Comparison of ENCODE assay signal across 32 cellular contexts in genomic region chr1:198184516-198184915, GRCh38.
"Had no signal": no experiment of that assay in that cellular context is flagged by ENCODE, and none has a peak within 500 bp of the region (broad histone marks: within the 10 kb centered on the region; RNA-seq: fewer than 3 reads in every experiment).

No MANE protein-coding gene starts in this region.

- H3K9me3 ChIP-seq: adrenal gland, body of pancreas, colonic mucosa had no signal

- H3K27me3 Mint-ChIP-seq: activated CD4-positive, alpha-beta memory T cell treated with anti-CD3 and anti-CD28 coated beads for 36 hours; activated CD4-positive, alpha-beta T cell treated with anti-CD3 and anti-CD28 coated beads for 36 hours; activated CD4-positive, alpha-beta T cell treated with anti-CD3 and anti-CD28 coated beads, Interleukin-2, amount 10 ng/mL, durations not matched to agents 24 days and 14 days; activated CD8-positive, alpha-beta memory T cell treated with anti-CD3 and anti-CD28 coated beads, Interleukin-2, amount 10 ng/mL, durations not matched to agents 7 days and 5 days; activated naive CD4-positive, alpha-beta T cell treated with anti-CD3 and anti-CD28 coated beads, Interleukin-2, amount 50 U/mL, for 24 hours; activated naive CD8-positive, alpha-beta T cell treated with anti-CD3 and anti-CD28 coated beads for 36 hours; activated naive CD8-positive, alpha-beta T cell treated with anti-CD3 and anti-CD28 coated beads, Interleukin-2, amount 50 U/mL, for 24 hours; T-cell had no signal

- H3K27ac Mint-ChIP-seq: activated CD4-positive, alpha-beta memory T cell treated with anti-CD3 and anti-CD28 coated beads for 36 hours; activated CD4-positive, alpha-beta T cell treated with anti-CD3 and anti-CD28 coated beads for 36 hours; activated CD4-positive, alpha-beta T cell treated with anti-CD3 and anti-CD28 coated beads, Interleukin-2, amount 10 ng/mL, durations not matched to agents 24 days and 14 days; activated CD8-positive, alpha-beta memory T cell treated with anti-CD3 and anti-CD28 coated beads, Interleukin-2, amount 10 ng/mL, durations not matched to agents 7 days and 5 days; activated CD8-positive, alpha-beta T cell treated with anti-CD3 and anti-CD28 coated beads, Interleukin-2, amount 10 ng/mL, durations not matched to agents 7 days and 5 days; activated naive CD4-positive, alpha-beta T cell treated with anti-CD3 and anti-CD28 coated beads for 36 hours; activated naive CD8-positive, alpha-beta T cell treated with anti-CD3 and anti-CD28 coated beads, Interleukin-2, amount 50 U/mL, for 24 hours; activated T-helper 2 cell treated with anti-CD3 and anti-CD28 coated beads, Interferon-gamma antibody, Interleukin-2, Interleukin-4, amounts not matched to agents 10 μg/mL and 5 μg/mL and 100 μg/mL, durations not matched to agents 14 hours and 24 hours and 36 hours; endodermal cell; T-helper 1 cell treated with Interleukin-12 subunit alpha and Interleukin-12 subunit beta and Interleukin-4 antibody, amounts not matched to agents 30 μg/mL and 1 μg/mL, for 36 hours; T-helper 2 cell treated with Interferon-gamma antibody and Interleukin-4, amounts not matched to agents 5 μg/mL and 100 μg/mL, for 36 hours had no signal

- H3K36me3 Mint-ChIP-seq: activated CD4-positive, alpha-beta memory T cell treated with anti-CD3 and anti-CD28 coated beads for 36 hours; activated naive CD4-positive, alpha-beta T cell treated with anti-CD3 and anti-CD28 coated beads, Interleukin-2, amount 50 U/mL, for 24 hours; T-cell had no signal

- ATAC-seq: activated CD4-positive, alpha-beta T cell treated with anti-CD3 and anti-CD28 coated beads for 36 hours; activated CD8-positive, alpha-beta memory T cell treated with anti-CD3 and anti-CD28 coated beads, Interleukin-2, amount 10 ng/mL, durations not matched to agents 7 days and 5 days; activated CD8-positive, alpha-beta T cell treated with anti-CD3 and anti-CD28 coated beads, Interleukin-2, amount 10 ng/mL, durations not matched to agents 7 days and 5 days; activated naive CD8-positive, alpha-beta T cell treated with anti-CD3 and anti-CD28 coated beads, Interleukin-2, amount 50 U/mL, for 24 hours; activated T-cell treated with anti-CD3 and anti-CD28 coated beads, Interleukin-2, amount 50 U/mL, for 4 hours; body of pancreas; esophagus mucosa; T-cell had no signal

- DNase-seq: activated CD4-positive, alpha-beta memory T cell treated with anti-CD3 and anti-CD28 coated beads for 36 hours; activated CD4-positive, alpha-beta T cell treated with anti-CD3 and anti-CD28 coated beads for 36 hours; activated CD4-positive, alpha-beta T cell treated with anti-CD3 and anti-CD28 coated beads, Interleukin-2, amount 10 ng/mL, durations not matched to agents 24 days and 14 days; activated CD4-positive, CD25-positive, alpha-beta regulatory T cell; activated CD4-positive, CD25-positive, alpha-beta regulatory T cell treated with anti-CD3 and anti-CD28 coated beads, Interleukin-2, amount 50 U/mL, for 72 hours; activated CD8-positive, alpha-beta memory T cell treated with anti-CD3 and anti-CD28 coated beads, Interleukin-2, amount 10 ng/mL, durations not matched to agents 7 days and 5 days; activated CD8-positive, alpha-beta memory T cell treated with anti-CD3 and anti-CD28 coated beads, Interleukin-2, amount 50 U/mL, for 4 hours; activated CD8-positive, alpha-beta T cell treated with anti-CD3 and anti-CD28 coated beads, Interleukin-2, amount 10 ng/mL, durations not matched to agents 7 days and 5 days; activated effector memory CD4-positive, alpha-beta T cell treated with anti-CD3 and anti-CD28 coated beads, Interleukin-2, amount 50 U/mL, for 16 hours; activated naive CD4-positive, alpha-beta T cell treated with anti-CD3 and anti-CD28 coated beads for 36 hours; activated naive CD8-positive, alpha-beta T cell treated with anti-CD3 and anti-CD28 coated beads for 36 hours; activated naive CD8-positive, alpha-beta T cell treated with anti-CD3 and anti-CD28 coated beads, Interleukin-2, amount 50 U/mL, for 24 hours; activated T-cell treated with anti-CD3 and anti-CD28 coated beads, Interleukin-2, amount 50 U/mL, for 4 hours; adrenal gland; amygdala; aorta; body of pancreas; caudate nucleus; cerebellar nuclear complex; colonic mucosa; effector memory CD4-positive, alpha-beta T cell; endodermal cell; foreskin fibroblast; head of caudate nucleus; T-cell; T1000; WERI-Rb-1 had no signal

- H3K4me3 Mint-ChIP-seq: activated CD4-positive, alpha-beta memory T cell treated with anti-CD3 and anti-CD28 coated beads for 36 hours; activated CD4-positive, alpha-beta T cell treated with anti-CD3 and anti-CD28 coated beads for 36 hours; activated CD4-positive, alpha-beta T cell treated with anti-CD3 and anti-CD28 coated beads, Interleukin-2, amount 10 ng/mL, durations not matched to agents 24 days and 14 days; activated CD8-positive, alpha-beta memory T cell treated with anti-CD3 and anti-CD28 coated beads, Interleukin-2, amount 10 ng/mL, durations not matched to agents 7 days and 5 days; activated CD8-positive, alpha-beta T cell treated with anti-CD3 and anti-CD28 coated beads, Interleukin-2, amount 10 ng/mL, durations not matched to agents 7 days and 5 days; activated naive CD4-positive, alpha-beta T cell treated with anti-CD3 and anti-CD28 coated beads for 36 hours; activated naive CD4-positive, alpha-beta T cell treated with anti-CD3 and anti-CD28 coated beads, Interleukin-2, amount 50 U/mL, for 24 hours; activated naive CD8-positive, alpha-beta T cell treated with anti-CD3 and anti-CD28 coated beads for 36 hours; activated T-cell treated with anti-CD3 and anti-CD28 coated beads, Interleukin-2, amount 50 U/mL, for 4 hours; endodermal cell; T-cell; T-helper 1 cell treated with Interleukin-12 subunit alpha and Interleukin-12 subunit beta and Interleukin-4 antibody, amounts not matched to agents 30 μg/mL and 1 μg/mL, for 36 hours had no signal

- H3K4me3 ChIP-seq: adrenal gland, body of pancreas, colonic mucosa had no signal

- H3K27ac ChIP-seq: adrenal gland, body of pancreas, colonic mucosa, WERI-Rb-1 had no signal

- H3K9me3 Mint-ChIP-seq: activated CD4-positive, alpha-beta memory T cell treated with anti-CD3 and anti-CD28 coated beads for 36 hours; activated CD4-positive, alpha-beta T cell treated with anti-CD3 and anti-CD28 coated beads, Interleukin-2, amount 10 ng/mL, durations not matched to agents 24 days and 14 days; activated naive CD4-positive, alpha-beta T cell treated with anti-CD3 and anti-CD28 coated beads for 36 hours; activated naive CD4-positive, alpha-beta T cell treated with anti-CD3 and anti-CD28 coated beads, Interleukin-2, amount 50 U/mL, for 24 hours; activated naive CD8-positive, alpha-beta T cell treated with anti-CD3 and anti-CD28 coated beads, Interleukin-2, amount 50 U/mL, for 24 hours; activated T-helper 2 cell treated with anti-CD3 and anti-CD28 coated beads, Interferon-gamma antibody, Interleukin-2, Interleukin-4, amounts not matched to agents 10 μg/mL and 5 μg/mL and 100 μg/mL, durations not matched to agents 14 hours and 24 hours and 36 hours; endodermal cell; T-cell; T-helper 1 cell treated with Interleukin-12 subunit alpha and Interleukin-12 subunit beta and Interleukin-4 antibody, amounts not matched to agents 30 μg/mL and 1 μg/mL, for 36 hours; T-helper 2 cell treated with Interferon-gamma antibody and Interleukin-4, amounts not matched to agents 5 μg/mL and 100 μg/mL, for 36 hours had no signal

- H3K36me3 ChIP-seq: adrenal gland, colonic mucosa, WERI-Rb-1 had no signal

- H3K4me1 ChIP-seq: colonic mucosa had no signal

- H3K27me3 ChIP-seq: adrenal gland, body of pancreas, colonic mucosa had no signal
